ENCODE assay signal across 2 cellular contexts in the genomic region with DNA sequence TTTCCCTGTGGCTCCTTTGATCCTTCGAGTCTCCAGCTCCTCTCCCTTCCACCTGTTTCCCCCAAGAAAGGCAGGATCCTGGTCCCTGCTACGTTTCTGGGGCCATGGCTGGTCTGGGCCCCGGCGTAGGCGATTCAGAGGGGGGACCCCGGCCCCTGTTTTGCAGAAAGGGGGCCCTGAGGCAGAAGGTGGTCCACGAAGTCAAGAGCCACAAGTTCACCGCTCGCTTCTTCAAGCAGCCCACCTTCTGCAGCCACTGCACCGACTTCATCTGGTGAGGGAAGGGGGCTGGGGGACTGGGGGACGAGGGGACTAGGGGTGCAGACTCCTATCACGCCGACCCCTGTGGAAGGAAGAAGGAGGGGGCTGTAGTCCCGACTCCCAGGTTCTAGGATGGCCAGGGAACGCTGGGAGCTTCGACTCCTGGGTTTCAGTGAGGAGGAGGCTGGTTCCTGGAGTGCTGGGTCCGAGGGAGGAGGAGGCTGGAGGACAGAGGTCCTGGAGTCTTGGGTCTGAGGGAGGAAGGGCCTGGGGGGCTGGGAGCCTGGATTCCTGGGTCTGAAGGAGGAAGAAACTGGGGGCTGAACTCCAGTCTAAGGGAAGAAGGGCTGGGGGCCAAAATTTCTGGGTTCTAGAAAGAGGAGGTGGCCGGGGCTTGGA.
TF ChIP-seq lines count a peak whose summit lies in the region.

No MANE protein-coding gene starts in this region.

TF ChIP-seq in HCT116, 20 proteins besides CTCF, POLR2A, EP300 and RAD21:
- no peak for TF ChIP-seq CEBPB (IDR thresholded peaks at IDR 0.05; ENCODE audit: low read depth)
- no peak for TF ChIP-seq CBX3 (IDR thresholded peaks at IDR 0.05; ENCODE audit: low read depth)
- TF ChIP-seq TCF7L2 (IDR thresholded peaks at IDR 0.05; ENCODE audit: borderline replicate concordance, extremely low read depth, insufficient read depth, insufficient read length) = no peak
- no peak for TF ChIP-seq EGR1 (IDR thresholded peaks at IDR 0.05; ENCODE audit: low read depth)
- TF ChIP-seq, protein P1, sequence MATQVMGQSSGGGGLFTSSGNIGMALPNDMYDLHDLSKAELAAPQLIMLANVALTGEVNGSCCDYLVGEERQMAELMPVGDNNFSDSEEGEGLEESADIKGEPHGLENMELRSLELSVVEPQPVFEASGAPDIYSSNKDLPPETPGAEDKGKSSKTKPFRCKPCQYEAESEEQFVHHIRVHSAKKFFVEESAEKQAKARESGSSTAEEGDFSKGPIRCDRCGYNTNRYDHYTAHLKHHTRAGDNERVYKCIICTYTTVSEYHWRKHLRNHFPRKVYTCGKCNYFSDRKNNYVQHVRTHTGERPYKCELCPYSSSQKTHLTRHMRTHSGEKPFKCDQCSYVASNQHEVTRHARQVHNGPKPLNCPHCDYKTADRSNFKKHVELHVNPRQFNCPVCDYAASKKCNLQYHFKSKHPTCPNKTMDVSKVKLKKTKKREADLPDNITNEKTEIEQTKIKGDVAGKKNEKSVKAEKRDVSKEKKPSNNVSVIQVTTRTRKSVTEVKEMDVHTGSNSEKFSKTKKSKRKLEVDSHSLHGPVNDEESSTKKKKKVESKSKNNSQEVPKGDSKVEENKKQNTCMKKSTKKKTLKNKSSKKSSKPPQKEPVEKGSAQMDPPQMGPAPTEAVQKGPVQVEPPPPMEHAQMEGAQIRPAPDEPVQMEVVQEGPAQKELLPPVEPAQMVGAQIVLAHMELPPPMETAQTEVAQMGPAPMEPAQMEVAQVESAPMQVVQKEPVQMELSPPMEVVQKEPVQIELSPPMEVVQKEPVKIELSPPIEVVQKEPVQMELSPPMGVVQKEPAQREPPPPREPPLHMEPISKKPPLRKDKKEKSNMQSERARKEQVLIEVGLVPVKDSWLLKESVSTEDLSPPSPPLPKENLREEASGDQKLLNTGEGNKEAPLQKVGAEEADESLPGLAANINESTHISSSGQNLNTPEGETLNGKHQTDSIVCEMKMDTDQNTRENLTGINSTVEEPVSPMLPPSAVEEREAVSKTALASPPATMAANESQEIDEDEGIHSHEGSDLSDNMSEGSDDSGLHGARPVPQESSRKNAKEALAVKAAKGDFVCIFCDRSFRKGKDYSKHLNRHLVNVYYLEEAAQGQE (IDR thresholded peaks at IDR 0.05; ENCODE audit: low read depth) = no peak
- no peak for TF ChIP-seq SRF (IDR thresholded peaks at IDR 0.05; ENCODE audit: low read depth)
- TF ChIP-seq SIN3A (IDR thresholded peaks at IDR 0.05; ENCODE audit: low read depth) = no peak
- TF ChIP-seq ZNF274 (IDR thresholded peaks at IDR 0.05; ENCODE audit: low read depth, low read length) = no peak
- TF ChIP-seq JUND (IDR thresholded peaks at IDR 0.05) = no peak
- no peak for TF ChIP-seq FOSL1 (IDR thresholded peaks at IDR 0.05; ENCODE audit: low read depth)
- TF ChIP-seq ZBTB33 (IDR thresholded peaks at IDR 0.05; ENCODE audit: extremely low read depth, insufficient replicate concordance, low read length) = no peak

TF ChIP-seq in K562, 482 proteins besides CTCF, POLR2A, EP300 and RAD21:
- TF ChIP-seq KLF6 (CRISPR knock-in tag; IDR thresholded peaks at IDR 0.05; ENCODE audit: borderline replicate concordance) = no peak
- TF ChIP-seq RBFOX2 (IDR thresholded peaks at IDR 0.05; ENCODE audit: low read depth, low read length) = 0 out of 2 replicates have a peak, but pooled peaks have one; percentile 1
- TF ChIP-seq SAP30 (IDR thresholded peaks at IDR 0.05; ENCODE audit: borderline replicate concordance, insufficient read depth, low read depth, low read length, poor library complexity, severe bottlenecking) = no peak
